ENCODE assay signal across 8 cellular contexts in the genomic region with DNA sequence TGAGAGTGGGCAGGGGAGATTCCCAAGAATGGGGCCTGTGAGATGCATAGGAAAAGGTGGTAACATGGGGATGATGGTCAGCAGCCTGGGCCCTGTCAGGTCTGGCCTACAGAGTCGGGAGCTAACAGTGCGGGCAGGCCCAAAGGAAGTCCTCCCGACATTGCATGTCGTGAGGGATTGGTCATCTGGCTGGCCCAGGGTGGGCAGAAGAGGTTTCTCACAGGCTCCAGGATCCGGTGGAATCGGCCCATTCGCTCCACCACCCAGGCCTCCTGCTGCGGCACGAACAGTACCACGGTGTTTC. TPM values are rescaled to one million over a fixed set of nuclear protein-coding genes. Genes with fewer than 3 reads are reported as not detected.
DNase-seq lines count a peak whose midpoint lies in the region; ATAC-seq, FAIRE-seq and TF ChIP-seq lines count a peak whose summit lies in the region.

No MANE protein-coding gene starts in this region.

- H3K4me3 Mint-ChIP-seq in CD14-positive monocyte, result peak overlapping the region; percentile 92 to 96

- H3K4me1 Mint-ChIP-seq in CD14-positive monocyte, result peaks cover 24% of the 10 kb centered on the region

- H3K4me3 ChIP-seq in adipocyte (ENCODE audit: low read length), result peak overlapping the region; percentile 95
- peak overlapping the region; percentile 83 to 99 for H3K4me3 ChIP-seq in kidney (ENCODE audit: low read length in 2 of 2)

- ATAC-seq in HG02840 (IDR thresholded peaks at IDR 0.05; ENCODE audit: low FRiP score, unreplicated experiment) (peak; percentile 7), GM18498 (IDR thresholded peaks at IDR 0.05; ENCODE audit: unreplicated experiment) (no peak)

- peaks cover 30% of the 10 kb centered on the region for H3K4me1 ChIP-seq in adipocyte (ENCODE audit: control insufficient read depth, insufficient read depth, low read length)
- peaks cover 15 to 20% of the 10 kb centered on the region in 2 donors for H3K4me1 ChIP-seq in kidney (ENCODE audit: control insufficient read depth in 1 of 2, insufficient read depth in 1 of 2, low read depth in 1 of 2, low read length in 2 of 2)

- H3K36me3 ChIP-seq in adipocyte (ENCODE audit: control insufficient read depth, insufficient read depth, low read length, severe bottlenecking) (peaks cover 64% of the 10 kb centered on the region), kidney (ENCODE audit: control insufficient read depth in 1 of 2, insufficient read depth in 2 of 2, low read length in 2 of 2) (peaks cover 21 to 28% of the 10 kb centered on the region in 2 donors)

- FAIRE-seq in kidney (lab: Jason Lieb, UNC) (no peak), GM19239 (lab: Jason Lieb, UNC) (no peak)

- H3K27me3 Mint-ChIP-seq in CD14-positive monocyte (ENCODE audit: low read depth in 3 of 3), result peaks cover 0 to 3% (median 0%) of the 10 kb centered on the region in 3 donors

- H3K9ac ChIP-seq in adipocyte (ENCODE audit: low read length), result peak overlapping the region; percentile 95
- H3K9ac ChIP-seq in kidney (ENCODE audit: low read length in 2 of 2), result peak overlapping the region; percentile 88 to 100

- no peaks in the 10 kb centered on the region for H3K9me3 Mint-ChIP-seq in CD14-positive monocyte

- TF ChIP-seq CTCF in CD14-positive monocyte (IDR thresholded peaks at IDR 0.05), result no peak
- TF ChIP-seq CTCF in kidney (IDR thresholded peaks at IDR 0.05; ENCODE audit: borderline replicate concordance, extremely low read depth, insufficient read depth), result no peak

- DNase-seq in CD14-positive monocyte (ENCODE audit: low spot score) (no peak), adipocyte (ENCODE audit: low read depth) (peak; percentile 48), kidney (peak; percentile 85), substantia nigra (lab: John Stamatoyannopoulos, UW) (peak in 3 of 49 donors; percentile 34 to 62 (median 46)), GM19239 (ENCODE audit: insufficient read length, low spot score) (no peak), NCI-H1436 (lab: John Stamatoyannopoulos, UW) (no peak)

- H3K36me3 Mint-ChIP-seq in CD14-positive monocyte, result peaks cover 50 to 59% of the 10 kb centered on the region in 2 donors

- H3K27ac Mint-ChIP-seq in CD14-positive monocyte, result peak overlapping the region; percentile 96 to 99 (median 98)

- intact Hi-C loops in CD14-positive monocyte (cut with micrococcal nuclease), result no loop called here
- intact Hi-C loops in kidney (cut with DNase I), result no loop called here

- H3K9me3 ChIP-seq in adipocyte (ENCODE audit: control insufficient read depth, low read length) (no peaks in the 10 kb centered on the region), kidney (ENCODE audit: control insufficient read depth in 1 of 2, low read length in 2 of 2) (no peaks in the 10 kb centered on the region)

- H3K27ac ChIP-seq in kidney (ENCODE audit: low read depth in 2 of 2, low read length in 2 of 2) (peak overlapping the region; percentile 80 to 82), substantia nigra (ENCODE audit: low read depth, low read length, poor library complexity, severe bottlenecking) (peak overlapping the region; percentile 85)

- H3K27me3 ChIP-seq in adipocyte (replicated peaks; ENCODE audit: control insufficient read depth, insufficient read depth, low read length), result no peaks in the 10 kb centered on the region

RNA-seq across cellular contexts. Expression of a gene that starts 0.5 kb away (rescaled TPM):
- polyA plus RNA-seq in CD14-positive monocyte (10 to 100 TPM; 50.3 to 62.0 TPM), kidney (ENCODE audit: insufficient read depth, low read depth, low replicate concordance) (150 TPM)
- total RNA-seq in kidney, result 81.9 TPM

RNA-seq across cellular contexts. Expression of a gene that starts 6.0 kb away (rescaled TPM):
- polyA plus RNA-seq in CD14-positive monocyte, result 10 to 100 TPM; 15.7 to 19.1 TPM
- 34.9 TPM for total RNA-seq in kidney
- polyA plus RNA-seq in kidney (ENCODE audit: insufficient read depth, low read depth, low replicate concordance), result 28.1 TPM

RNA-seq across cellular contexts. Expression of a gene that starts 13.2 kb away (rescaled TPM):
- polyA plus RNA-seq in CD14-positive monocyte, result 10 to 100 TPM; 18.5 to 23.7 TPM
- 18.6 TPM for total RNA-seq in kidney
- 19.5 TPM for polyA plus RNA-seq in kidney (ENCODE audit: insufficient read depth, low read depth, low replicate concordance)

RNA-seq across cellular contexts. Expression of a gene that starts 22.7 kb away (rescaled TPM):
- polyA plus RNA-seq in CD14-positive monocyte, result 1 to 10 TPM; 2.0 to 2.5 TPM
- 13.8 TPM for total RNA-seq in kidney
- 13.5 TPM for polyA plus RNA-seq in kidney (ENCODE audit: insufficient read depth, low read depth, low replicate concordance)

RNA-seq across cellular contexts. Expression of a gene that starts 30.0 kb away (rescaled TPM):
- polyA plus RNA-seq in CD14-positive monocyte, result 100 to 1,000 TPM; 130 to 180 TPM
- 167 TPM for total RNA-seq in kidney
- 118 TPM for polyA plus RNA-seq in kidney (ENCODE audit: insufficient read depth, low read depth, low replicate concordance)

Comparison
In these comparisons a context has a peak if more than half of its experiments do, and no peak if none do; other contexts are left out.
1. DNase-seq: peak in adipocyte (single experiment) and kidney (single experiment); none in CD14-positive monocyte (single experiment), GM19239 (single experiment) and NCI-H1436 (single experiment).